Comparison of ENCODE assay signal across 1 cellular context in the genomic region with DNA sequence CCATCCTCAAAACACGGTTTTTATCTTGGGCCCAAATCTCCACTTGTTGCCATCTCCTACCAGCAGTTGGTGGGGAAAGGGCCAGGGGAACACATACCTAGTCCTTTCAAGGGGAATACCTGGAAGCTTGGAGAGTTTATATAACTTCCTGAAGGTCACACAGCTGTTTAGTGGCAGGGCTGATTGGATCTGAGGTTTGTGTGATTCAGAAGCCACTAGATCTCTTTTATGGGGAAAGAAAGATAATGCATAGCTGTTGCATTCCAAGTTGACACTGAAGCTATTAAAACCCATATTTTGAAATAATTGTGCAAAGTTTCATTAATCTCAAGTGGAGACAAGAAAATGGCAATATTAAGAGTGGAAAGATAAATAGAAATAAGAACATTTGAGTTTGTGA.
TF ChIP-seq lines count a peak whose summit lies in the region.

No MANE protein-coding gene starts in this region.

TF ChIP-seq in SK-N-SH, 30 proteins besides CTCF, POLR2A, EP300 and RAD21 (continued from another document):
- TF ChIP-seq, protein P1, sequence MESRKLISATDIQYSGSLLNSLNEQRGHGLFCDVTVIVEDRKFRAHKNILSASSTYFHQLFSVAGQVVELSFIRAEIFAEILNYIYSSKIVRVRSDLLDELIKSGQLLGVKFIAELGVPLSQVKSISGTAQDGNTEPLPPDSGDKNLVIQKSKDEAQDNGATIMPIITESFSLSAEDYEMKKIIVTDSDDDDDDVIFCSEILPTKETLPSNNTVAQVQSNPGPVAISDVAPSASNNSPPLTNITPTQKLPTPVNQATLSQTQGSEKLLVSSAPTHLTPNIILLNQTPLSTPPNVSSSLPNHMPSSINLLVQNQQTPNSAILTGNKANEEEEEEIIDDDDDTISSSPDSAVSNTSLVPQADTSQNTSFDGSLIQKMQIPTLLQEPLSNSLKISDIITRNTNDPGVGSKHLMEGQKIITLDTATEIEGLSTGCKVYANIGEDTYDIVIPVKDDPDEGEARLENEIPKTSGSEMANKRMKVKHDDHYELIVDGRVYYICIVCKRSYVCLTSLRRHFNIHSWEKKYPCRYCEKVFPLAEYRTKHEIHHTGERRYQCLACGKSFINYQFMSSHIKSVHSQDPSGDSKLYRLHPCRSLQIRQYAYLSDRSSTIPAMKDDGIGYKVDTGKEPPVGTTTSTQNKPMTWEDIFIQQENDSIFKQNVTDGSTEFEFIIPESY (IDR thresholded peaks at IDR 0.05; ENCODE audit: borderline replicate concordance, low read depth), result no peak
- TF ChIP-seq NFIC (IDR thresholded peaks at IDR 0.05; ENCODE audit: borderline replicate concordance) (no peak), ELF1 (IDR thresholded peaks at IDR 0.05) (no peak), TCF12 (IDR thresholded peaks at IDR 0.05) (peak; percentile 35), SMC3 (IDR thresholded peaks at IDR 0.05; ENCODE audit: low read depth, low read length) (no peak)
- TF ChIP-seq, protein P2, sequence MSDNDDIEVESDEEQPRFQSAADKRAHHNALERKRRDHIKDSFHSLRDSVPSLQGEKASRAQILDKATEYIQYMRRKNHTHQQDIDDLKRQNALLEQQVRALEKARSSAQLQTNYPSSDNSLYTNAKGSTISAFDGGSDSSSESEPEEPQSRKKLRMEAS (IDR thresholded peaks at IDR 0.05; ENCODE audit: low read depth), result no peak
- TF ChIP-seq, protein P3, sequence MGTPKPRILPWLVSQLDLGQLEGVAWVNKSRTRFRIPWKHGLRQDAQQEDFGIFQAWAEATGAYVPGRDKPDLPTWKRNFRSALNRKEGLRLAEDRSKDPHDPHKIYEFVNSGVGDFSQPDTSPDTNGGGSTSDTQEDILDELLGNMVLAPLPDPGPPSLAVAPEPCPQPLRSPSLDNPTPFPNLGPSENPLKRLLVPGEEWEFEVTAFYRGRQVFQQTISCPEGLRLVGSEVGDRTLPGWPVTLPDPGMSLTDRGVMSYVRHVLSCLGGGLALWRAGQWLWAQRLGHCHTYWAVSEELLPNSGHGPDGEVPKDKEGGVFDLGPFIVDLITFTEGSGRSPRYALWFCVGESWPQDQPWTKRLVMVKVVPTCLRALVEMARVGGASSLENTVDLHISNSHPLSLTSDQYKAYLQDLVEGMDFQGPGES (IDR thresholded peaks at IDR 0.05; ENCODE audit: low read depth, low read length), result no peak
